Comparison of ENCODE assay signal across 25 cellular contexts in genomic region chr5:109748545-109748944, GRCh38. TPM values are rescaled to one million over a fixed set of nuclear protein-coding genes. Genes with fewer than 3 reads are reported as not detected.
DNase-seq lines count a peak whose midpoint lies in the region; ATAC-seq, FAIRE-seq and TF ChIP-seq lines count a peak whose summit lies in the region.
"Had no signal": no experiment of that assay in that cellular context is flagged by ENCODE, and none has a peak within 500 bp of the region (broad histone marks: within the 10 kb centered on the region; RNA-seq: fewer than 3 reads in every experiment).

No MANE protein-coding gene starts in this region.

- H3K4me3 Mint-ChIP-seq in activated T-cell treated with anti-CD3 and anti-CD28 coated beads, Interleukin-2, amount 50 U/mL, for 24 hours: no peak overlapping the region
- no peak overlapping the region for H3K4me3 Mint-ChIP-seq in astrocyte (ENCODE audit: unreplicated experiment)
- H3K4me3 Mint-ChIP-seq in stimulated activated effector memory CD8-positive, alpha-beta T cell treated with anti-CD3 and anti-CD28 coated beads, Interleukin-12 subunit alpha, Interleukin-12 subunit beta, amount 100 ng/mL, for 72 hours: no peak overlapping the region
- no peak overlapping the region for H3K4me3 Mint-ChIP-seq in activated naive CD4-positive, alpha-beta T cell treated with anti-CD3 and anti-CD28 coated beads for 36 hours
- H3K4me3 Mint-ChIP-seq: activated naive CD8-positive, alpha-beta T cell; activated T-helper 1 cell treated with anti-CD3 and anti-CD28 coated beads, Interleukin-12 subunit alpha, Interleukin-12 subunit beta, Interleukin-2, Interleukin-4 antibody, amounts not matched to agents 30 ng/mL and 10 ng/mL and 1 ng/mL, durations not matched to agents 14 hours and 24 hours and 36 hours; GM23338; nephron had no signal

- no peaks in the 10 kb centered on the region for H3K9me3 ChIP-seq in astrocyte (ENCODE audit: insufficient read depth, low read depth, low read length)
- H3K9me3 ChIP-seq: esophagus squamous epithelium, pancreas, upper lobe of left lung had no signal

- H3K27ac Mint-ChIP-seq in activated T-cell treated with anti-CD3 and anti-CD28 coated beads, Interleukin-2, amount 50 U/mL, for 24 hours: peak overlapping the region; percentile 51
- H3K27ac Mint-ChIP-seq in astrocyte (ENCODE audit: unreplicated experiment): peak overlapping the region; percentile 54
- no peak overlapping the region for H3K27ac Mint-ChIP-seq in stimulated activated effector memory CD8-positive, alpha-beta T cell treated with anti-CD3 and anti-CD28 coated beads, Interleukin-12 subunit alpha, Interleukin-12 subunit beta, amount 100 ng/mL, for 72 hours
- H3K27ac Mint-ChIP-seq in activated naive CD4-positive, alpha-beta T cell treated with anti-CD3 and anti-CD28 coated beads for 36 hours: no peak overlapping the region
- H3K27ac Mint-ChIP-seq: activated naive CD8-positive, alpha-beta T cell; activated T-helper 1 cell treated with anti-CD3 and anti-CD28 coated beads, Interleukin-12 subunit alpha, Interleukin-12 subunit beta, Interleukin-2, Interleukin-4 antibody, amounts not matched to agents 30 ng/mL and 10 ng/mL and 1 ng/mL, durations not matched to agents 14 hours and 24 hours and 36 hours; GM23338; nephron had no signal

- no peak for TF ChIP-seq CTCF in astrocyte (IDR thresholded peaks at IDR 0.05; ENCODE audit: insufficient read depth, low read depth, low read length)

- FAIRE-seq in astrocyte (lab: Jason Lieb, UNC): no peak
- FAIRE-seq: pancreas, TTC549 had no signal

- H4K20me1 ChIP-seq in astrocyte (ENCODE audit: insufficient read depth, low read length): no peaks in the 10 kb centered on the region

- no peak for DNase-seq in activated T-cell treated with anti-CD3 and anti-CD28 coated beads, Interleukin-2, amount 50 U/mL, for 24 hours
- no peak for DNase-seq in activated T-cell treated with anti-CD3 and anti-CD28 coated beads for 4 hours
- peak; percentile 22 for DNase-seq in astrocyte (ENCODE audit: low read depth)
- DNase-seq in glomerular visceral epithelial cell (ENCODE audit: extremely low spot score): peak; percentile 26
- DNase-seq in stimulated activated effector memory CD8-positive, alpha-beta T cell treated with anti-CD3 and anti-CD28 coated beads, Interleukin-12 subunit alpha, Interleukin-12 subunit beta, amount 100 ng/mL, for 72 hours (ENCODE audit: low spot score in 2 of 2): no peak
- no peak for DNase-seq in activated naive CD4-positive, alpha-beta T cell treated with anti-CD3 and anti-CD28 coated beads for 36 hours
- DNase-seq: activated CD4-positive, alpha-beta T cell treated with anti-CD3 and anti-CD28 coated beads for 4 hours; DMS79; effector CD8-positive, alpha-beta T cell; esophagus squamous epithelium; MM.1S; NCI-H146; NCI-H2171 treated with DMSO at 0.1 percent for 48 hours; pancreas; SHP77; stimulated activated CD4-positive, alpha-beta T cell treated with anti-CD3 and anti-CD28 coated beads, Interleukin-15, amount 100 ng/mL, for 24 hours; upper lobe of left lung had no signal

- no peaks in the 10 kb centered on the region for H3K27me3 ChIP-seq in astrocyte (ENCODE audit: insufficient read depth, low read length)
- H3K27me3 ChIP-seq: esophagus squamous epithelium, pancreas, upper lobe of left lung had no signal

- H3K4me3 ChIP-seq in astrocyte (ENCODE audit: insufficient read depth, low read depth, low read length): no peak overlapping the region
- H3K4me3 ChIP-seq: esophagus squamous epithelium, GM23338, pancreas, upper lobe of left lung had no signal

- H3K4me1 ChIP-seq in astrocyte (ENCODE audit: insufficient read depth, low read length): peaks cover 21% of the 10 kb centered on the region

- H3K9me3 Mint-ChIP-seq in activated T-cell treated with anti-CD3 and anti-CD28 coated beads, Interleukin-2, amount 50 U/mL, for 24 hours: no peaks in the 10 kb centered on the region
- no peaks in the 10 kb centered on the region for H3K9me3 Mint-ChIP-seq in astrocyte (ENCODE audit: unreplicated experiment)
- H3K9me3 Mint-ChIP-seq in stimulated activated effector memory CD8-positive, alpha-beta T cell treated with anti-CD3 and anti-CD28 coated beads, Interleukin-12 subunit alpha, Interleukin-12 subunit beta, amount 100 ng/mL, for 72 hours: peaks cover 4% of the 10 kb centered on the region
- H3K9me3 Mint-ChIP-seq in activated naive CD4-positive, alpha-beta T cell treated with anti-CD3 and anti-CD28 coated beads for 36 hours: no peaks in the 10 kb centered on the region
- H3K9me3 Mint-ChIP-seq: activated T-helper 1 cell treated with anti-CD3 and anti-CD28 coated beads, Interleukin-12 subunit alpha, Interleukin-12 subunit beta, Interleukin-2, Interleukin-4 antibody, amounts not matched to agents 30 ng/mL and 10 ng/mL and 1 ng/mL, durations not matched to agents 14 hours and 24 hours and 36 hours; GM23338; nephron had no signal

- no peak overlapping the region for H2AFZ ChIP-seq in astrocyte (ENCODE audit: low read depth, low read length)
- H2AFZ ChIP-seq: GM23338 had no signal

- intact Hi-C loops in activated naive CD4-positive, alpha-beta T cell treated with anti-CD3 and anti-CD28 coated beads for 36 hours (cut with micrococcal nuclease): no loop called here

- H3K9ac ChIP-seq in astrocyte (ENCODE audit: low read length): peak overlapping the region; percentile 8

- peaks cover 73% of the 10 kb centered on the region for H3K79me2 ChIP-seq in astrocyte (ENCODE audit: insufficient read depth, low read length)

- H3K36me3 Mint-ChIP-seq in activated T-cell treated with anti-CD3 and anti-CD28 coated beads, Interleukin-2, amount 50 U/mL, for 24 hours (ENCODE audit: low read depth): peaks cover 51% of the 10 kb centered on the region
- no peaks in the 10 kb centered on the region for H3K36me3 Mint-ChIP-seq in astrocyte (ENCODE audit: low read depth, unreplicated experiment)
- H3K36me3 Mint-ChIP-seq in stimulated activated effector memory CD8-positive, alpha-beta T cell treated with anti-CD3 and anti-CD28 coated beads, Interleukin-12 subunit alpha, Interleukin-12 subunit beta, amount 100 ng/mL, for 72 hours: no peaks in the 10 kb centered on the region
- peaks cover 26% of the 10 kb centered on the region for H3K36me3 Mint-ChIP-seq in activated naive CD4-positive, alpha-beta T cell treated with anti-CD3 and anti-CD28 coated beads for 36 hours (ENCODE audit: low read depth)

- peak overlapping the region; percentile 16 for H3K4me2 ChIP-seq in astrocyte (ENCODE audit: low read length)
- H3K4me2 ChIP-seq: GM23338 had no signal

- H3K27me3 Mint-ChIP-seq in activated T-cell treated with anti-CD3 and anti-CD28 coated beads, Interleukin-2, amount 50 U/mL, for 24 hours: no peaks in the 10 kb centered on the region
- H3K27me3 Mint-ChIP-seq in astrocyte (ENCODE audit: low read depth, unreplicated experiment): no peaks in the 10 kb centered on the region
- H3K27me3 Mint-ChIP-seq in activated naive CD4-positive, alpha-beta T cell treated with anti-CD3 and anti-CD28 coated beads for 36 hours (ENCODE audit: low read depth): no peaks in the 10 kb centered on the region
- H3K27me3 Mint-ChIP-seq: activated naive CD8-positive, alpha-beta T cell had no signal

- peak overlapping the region; percentile 36 for H3K27ac ChIP-seq in astrocyte (ENCODE audit: low read depth, low read length)
- H3K27ac ChIP-seq: esophagus squamous epithelium, pancreas, upper lobe of left lung had no signal

- CTCF ChIA-PET in activated naive CD4-positive, alpha-beta T cell treated with anti-CD3 and anti-CD28 coated beads for 36 hours (lab: Charles Lee): interaction anchor here (1.0 kb wide), 1 partner anchor 59 kb away, joined by 3 read pairs; the partner anchor contains the start of gene MAN2A1

- ATAC-seq in stimulated activated effector memory CD8-positive, alpha-beta T cell treated with anti-CD3 and anti-CD28 coated beads, Interleukin-12 subunit alpha, Interleukin-12 subunit beta, amount 100 ng/mL, for 72 hours: peak; percentile 36
- ATAC-seq in GM19467 (IDR thresholded peaks at IDR 0.05; ENCODE audit: unreplicated experiment): no peak
- ATAC-seq in GM18861 (IDR thresholded peaks at IDR 0.05; ENCODE audit: unreplicated experiment): no peak
- ATAC-seq: GM23338, pancreas, sciatic nerve had no signal

- H3K36me3 ChIP-seq in astrocyte (ENCODE audit: insufficient read depth, low read length): peaks cover 2% of the 10 kb centered on the region
- H3K36me3 ChIP-seq: esophagus squamous epithelium, pancreas, upper lobe of left lung had no signal

- peaks cover 57% of the 10 kb centered on the region for H3K4me1 Mint-ChIP-seq in activated T-cell treated with anti-CD3 and anti-CD28 coated beads, Interleukin-2, amount 50 U/mL, for 24 hours (ENCODE audit: low read depth)
- H3K4me1 Mint-ChIP-seq in astrocyte (ENCODE audit: low read depth, unreplicated experiment): peaks cover 40% of the 10 kb centered on the region
- H3K4me1 Mint-ChIP-seq in stimulated activated effector memory CD8-positive, alpha-beta T cell treated with anti-CD3 and anti-CD28 coated beads, Interleukin-12 subunit alpha, Interleukin-12 subunit beta, amount 100 ng/mL, for 72 hours: peaks cover 29% of the 10 kb centered on the region
- peaks cover 50% of the 10 kb centered on the region for H3K4me1 Mint-ChIP-seq in activated naive CD4-positive, alpha-beta T cell treated with anti-CD3 and anti-CD28 coated beads for 36 hours (ENCODE audit: low read depth)

RNA-seq across cellular contexts. Expression of gene MAN2A1, which starts 58.8 kb away (rescaled TPM):
- 93.8 and 109 TPM in 2 replicates for total RNA-seq in astrocyte
- 10 to 100 TPM; 50.1 to 52.3 TPM for total RNA-seq in activated naive CD4-positive, alpha-beta T cell treated with anti-CD3 and anti-CD28 coated beads for 36 hours

Comparison
In these comparisons a context has a peak if more than half of its experiments do, and no peak if none do; other contexts are left out.
1. DNase-seq: peak in astrocyte (single experiment) and glomerular visceral epithelial cell (single experiment); none in activated T-cell treated with anti-CD3 and anti-CD28 coated beads, Interleukin-2, amount 50 U/mL, for 24 hours (single experiment), activated T-cell treated with anti-CD3 and anti-CD28 coated beads for 4 hours (single experiment), stimulated activated effector memory CD8-positive, alpha-beta T cell treated with anti-CD3 and anti-CD28 coated beads, Interleukin-12 subunit alpha, Interleukin-12 subunit beta, amount 100 ng/mL, for 72 hours (0 of 2) and activated naive CD4-positive, alpha-beta T cell treated with anti-CD3 and anti-CD28 coated beads for 36 hours (single experiment).
2. H3K27ac Mint-ChIP-seq: peak in activated T-cell treated with anti-CD3 and anti-CD28 coated beads, Interleukin-2, amount 50 U/mL, for 24 hours (single experiment) and astrocyte (single experiment); none in stimulated activated effector memory CD8-positive, alpha-beta T cell treated with anti-CD3 and anti-CD28 coated beads, Interleukin-12 subunit alpha, Interleukin-12 subunit beta, amount 100 ng/mL, for 72 hours (single experiment) and activated naive CD4-positive, alpha-beta T cell treated with anti-CD3 and anti-CD28 coated beads for 36 hours (single experiment).